19 cellular contexts compared by ENCODE assay signal in the genomic region with DNA sequence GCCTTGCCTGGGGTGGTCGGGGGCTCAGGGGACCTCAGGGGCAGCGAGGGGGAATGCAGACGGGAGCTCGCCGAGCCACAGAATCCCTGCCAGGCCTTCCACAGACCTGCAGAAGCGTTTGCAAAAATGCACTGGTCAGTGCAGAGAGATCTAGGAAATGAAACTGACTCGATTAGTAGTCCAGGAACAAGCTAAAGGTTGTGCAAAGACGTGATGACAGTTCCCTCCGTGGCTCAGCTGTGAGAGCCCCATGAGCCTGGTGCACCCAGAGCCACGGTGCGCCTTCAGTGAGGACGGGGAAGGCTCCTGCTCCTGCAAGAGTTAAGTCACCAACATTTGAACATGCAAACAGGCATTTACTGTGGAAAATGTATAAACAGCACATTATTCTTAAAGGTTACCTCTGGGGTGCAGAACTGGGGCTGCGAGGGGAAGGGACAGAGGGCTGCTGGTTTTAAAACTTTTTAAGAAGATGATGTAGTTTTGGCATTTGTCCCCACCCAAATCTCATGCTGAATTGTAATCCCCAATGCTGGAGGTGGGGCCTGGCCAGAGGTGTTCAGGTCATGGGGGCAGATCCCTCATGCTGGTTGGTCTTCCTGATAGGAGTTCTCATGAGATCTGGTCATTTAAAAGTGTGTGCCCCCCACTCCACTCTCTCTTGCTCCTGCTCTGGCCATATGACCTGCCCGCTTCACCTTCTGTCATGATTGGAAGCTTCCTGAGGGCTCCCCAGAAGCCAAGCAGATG.
DNase-seq lines count a peak whose midpoint lies in the region; ATAC-seq and TF ChIP-seq lines count a peak whose summit lies in the region.
"Had no signal": no experiment of that assay in that cellular context is flagged by ENCODE, and none has a peak within 500 bp of the region (broad histone marks: within the 10 kb centered on the region; RNA-seq: fewer than 3 reads in every experiment).

No MANE protein-coding gene starts in this region.

- no peak for TF ChIP-seq POLR2A in ovary (IDR thresholded peaks at IDR 0.05)

- no peak overlapping the region for H3K27ac ChIP-seq in right atrium auricular region
- no peak overlapping the region for H3K27ac ChIP-seq in RWPE2 (ENCODE audit: poor library complexity, severe bottlenecking)
- no peak overlapping the region for H3K27ac ChIP-seq in ovary
- H3K27ac ChIP-seq in caudate nucleus (ENCODE audit: low read depth, low read length), result no peak overlapping the region
- H3K27ac ChIP-seq: adrenal gland, vagina had no signal

- H3K4me1 ChIP-seq in right atrium auricular region (peaks cover 0 to 17% of the 10 kb centered on the region in 2 donors), RWPE2 (ENCODE audit: insufficient read depth, poor library complexity, severe bottlenecking) (peaks cover 6% of the 10 kb centered on the region), ovary (ENCODE audit: insufficient read depth) (peaks cover under 1% of the 10 kb centered on the region)
- H3K4me1 ChIP-seq: adrenal gland had no signal

- peaks cover 0 to 9% of the 10 kb centered on the region in 2 donors for H3K9me3 ChIP-seq in right atrium auricular region
- H3K9me3 ChIP-seq in RWPE2 (ENCODE audit: severe bottlenecking), result no peaks in the 10 kb centered on the region
- no peaks in the 10 kb centered on the region for H3K9me3 ChIP-seq in ovary
- H3K9me3 ChIP-seq: adrenal gland, vagina had no signal

- ATAC-seq in RWPE2 (ENCODE audit: low read depth), result no peak
- ATAC-seq: activated CD4-positive, alpha-beta T cell treated with anti-CD3 and anti-CD28 coated beads for 36 hours had no signal

- H3K4me3 ChIP-seq in right atrium auricular region (no peak overlapping the region), RWPE2 (ENCODE audit: severe bottlenecking) (no peak overlapping the region), ovary (no peak overlapping the region)
- H3K4me3 ChIP-seq: adrenal gland, vagina had no signal

- intact Hi-C loops in cardiac septum (cut with DNase I) (no loop called here), ovary (cut with DNase I) (no loop called here)

- TF ChIP-seq CTCF in right atrium auricular region (IDR thresholded peaks at IDR 0.05) (no peak), RWPE2 (IDR thresholded peaks at IDR 0.05; ENCODE audit: poor library complexity, severe bottlenecking) (no peak), ovary (IDR thresholded peaks at IDR 0.05) (no peak)

- H3K36me3 ChIP-seq in right atrium auricular region (no peaks in the 10 kb centered on the region), RWPE2 (ENCODE audit: low read depth) (no peaks in the 10 kb centered on the region), ovary (no peaks in the 10 kb centered on the region)
- H3K36me3 ChIP-seq: adrenal gland, vagina had no signal

- DNase-seq in cardiac septum (ENCODE audit: low spot score) (peak; percentile 49), right atrium auricular region (ENCODE audit: low spot score) (no peak), RWPE2 (ENCODE audit: low spot score) (peak; percentile 22), ovary (peak in 3 of 5 donors; percentile 4 to 36 (median 7)), ureter (ENCODE audit: low spot score) (peak; percentile 34), NCI-H2196 (lab: John Stamatoyannopoulos, UW; ENCODE audit: unreplicated experiment) (no peak), G401 (ENCODE audit: low spot score) (no peak), caudate nucleus (lab: John Stamatoyannopoulos, UW) (no peak)
- DNase-seq: activated CD4-positive, alpha-beta T cell treated with anti-CD3 and anti-CD28 coated beads for 36 hours; dermis blood vessel endothelial cell; HFFc6; naive B cell; NCI-H1417 treated with DMSO at 0.1 percent for 48 hours; NCI-H526; SIG-M5; small intestine; stimulated activated CD4-positive, alpha-beta T cell treated with anti-CD3 and anti-CD28 coated beads, Interleukin-4, amount 100 ng/mL, for 1 hour had no signal

- TF ChIP-seq EP300 in ovary (IDR thresholded peaks at IDR 0.05), result no peak

- WGBS in ovary, 3 donors, result 34 to 57% (median 48%) methylated on average over 14 of the region's 14 CpGs

- no peaks in the 10 kb centered on the region for H3K27me3 ChIP-seq in right atrium auricular region
- no peaks in the 10 kb centered on the region for H3K27me3 ChIP-seq in RWPE2 (ENCODE audit: insufficient read depth, poor library complexity, severe bottlenecking)
- no peaks in the 10 kb centered on the region for H3K27me3 ChIP-seq in ovary
- H3K27me3 ChIP-seq: adrenal gland, vagina had no signal

- in situ Hi-C loops in G401 (cut with HindIII; ENCODE audit: low sequenced_read_pairs), result loop anchor here (25.0 kb wide), 1 partner anchor 306 kb away; no protein-coding TSS in a partner anchor

Comparison
In these comparisons a context has a peak if more than half of its experiments do, and no peak if none do; other contexts are left out.
1. DNase-seq: peak in cardiac septum (single experiment), RWPE2 (single experiment), ovary (3 of 5) and ureter (single experiment); none in right atrium auricular region (single experiment), NCI-H2196 (single experiment), G401 (single experiment) and caudate nucleus (0 of 61).